2 cellular contexts compared by ENCODE assay signal in the genomic region with DNA sequence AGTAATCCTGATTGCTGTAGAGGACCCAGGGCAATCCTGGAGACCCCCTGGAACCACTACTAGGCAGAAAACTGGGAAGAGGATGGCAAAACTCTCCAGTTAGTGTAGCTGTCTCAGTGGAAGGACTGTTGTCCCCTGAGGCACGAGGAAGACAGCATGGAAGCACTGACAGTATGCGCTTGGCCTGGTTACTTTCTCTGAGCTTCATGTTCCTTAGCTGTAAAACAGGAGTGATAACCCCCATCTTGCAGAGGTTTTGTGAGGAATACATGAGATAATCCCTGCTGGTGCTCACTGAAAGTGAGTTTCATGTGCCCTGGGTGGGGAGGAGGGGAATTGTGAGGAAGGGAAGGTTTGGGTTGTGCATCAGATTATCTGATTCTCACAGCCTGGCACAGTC.
A peak's percentile ranks its signal among the peaks of the same experiment; 100 is the strongest.
TF ChIP-seq lines count a peak whose summit lies in the region.

No MANE protein-coding gene starts in this region.

TF ChIP-seq in IMR-90, 13 proteins besides CTCF, POLR2A, EP300 and RAD21:
- TF ChIP-seq BHLHE40 (IDR thresholded peaks at IDR 0.05; ENCODE audit: low read depth, low read length) (no peak), MAFK (IDR thresholded peaks at IDR 0.05; ENCODE audit: low read depth, low read length) (no peak), MAZ (IDR thresholded peaks at IDR 0.05; ENCODE audit: borderline replicate concordance, low read depth, low read length) (no peak), MXI1 (IDR thresholded peaks at IDR 0.05; ENCODE audit: borderline replicate concordance, low read depth, low read length) (no peak), RCOR1 (IDR thresholded peaks at IDR 0.05; ENCODE audit: insufficient replicate concordance, low read length) (no peak), RFX5 (IDR thresholded peaks at IDR 0.05; ENCODE audit: low read depth, low read length) (no peak), NFE2L2 (IDR thresholded peaks at IDR 0.05; ENCODE audit: low read depth, low read length) (no peak)
TF ChIP-seq in IMR-90: peak in this region for 0.

TF ChIP-seq in GM12878, 131 proteins besides CTCF, POLR2A, EP300 and RAD21:
- TF ChIP-seq, protein P1, sequence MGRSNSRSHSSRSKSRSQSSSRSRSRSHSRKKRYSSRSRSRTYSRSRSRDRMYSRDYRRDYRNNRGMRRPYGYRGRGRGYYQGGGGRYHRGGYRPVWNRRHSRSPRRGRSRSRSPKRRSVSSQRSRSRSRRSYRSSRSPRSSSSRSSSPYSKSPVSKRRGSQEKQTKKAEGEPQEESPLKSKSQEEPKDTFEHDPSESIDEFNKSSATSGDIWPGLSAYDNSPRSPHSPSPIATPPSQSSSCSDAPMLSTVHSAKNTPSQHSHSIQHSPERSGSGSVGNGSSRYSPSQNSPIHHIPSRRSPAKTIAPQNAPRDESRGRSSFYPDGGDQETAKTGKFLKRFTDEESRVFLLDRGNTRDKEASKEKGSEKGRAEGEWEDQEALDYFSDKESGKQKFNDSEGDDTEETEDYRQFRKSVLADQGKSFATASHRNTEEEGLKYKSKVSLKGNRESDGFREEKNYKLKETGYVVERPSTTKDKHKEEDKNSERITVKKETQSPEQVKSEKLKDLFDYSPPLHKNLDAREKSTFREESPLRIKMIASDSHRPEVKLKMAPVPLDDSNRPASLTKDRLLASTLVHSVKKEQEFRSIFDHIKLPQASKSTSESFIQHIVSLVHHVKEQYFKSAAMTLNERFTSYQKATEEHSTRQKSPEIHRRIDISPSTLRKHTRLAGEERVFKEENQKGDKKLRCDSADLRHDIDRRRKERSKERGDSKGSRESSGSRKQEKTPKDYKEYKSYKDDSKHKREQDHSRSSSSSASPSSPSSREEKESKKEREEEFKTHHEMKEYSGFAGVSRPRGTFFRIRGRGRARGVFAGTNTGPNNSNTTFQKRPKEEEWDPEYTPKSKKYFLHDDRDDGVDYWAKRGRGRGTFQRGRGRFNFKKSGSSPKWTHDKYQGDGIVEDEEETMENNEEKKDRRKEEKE (IDR thresholded peaks at IDR 0.05), result 0 out of 2 replicates have a peak, but pooled peaks have one; percentile 20
- TF ChIP-seq, protein P2, sequence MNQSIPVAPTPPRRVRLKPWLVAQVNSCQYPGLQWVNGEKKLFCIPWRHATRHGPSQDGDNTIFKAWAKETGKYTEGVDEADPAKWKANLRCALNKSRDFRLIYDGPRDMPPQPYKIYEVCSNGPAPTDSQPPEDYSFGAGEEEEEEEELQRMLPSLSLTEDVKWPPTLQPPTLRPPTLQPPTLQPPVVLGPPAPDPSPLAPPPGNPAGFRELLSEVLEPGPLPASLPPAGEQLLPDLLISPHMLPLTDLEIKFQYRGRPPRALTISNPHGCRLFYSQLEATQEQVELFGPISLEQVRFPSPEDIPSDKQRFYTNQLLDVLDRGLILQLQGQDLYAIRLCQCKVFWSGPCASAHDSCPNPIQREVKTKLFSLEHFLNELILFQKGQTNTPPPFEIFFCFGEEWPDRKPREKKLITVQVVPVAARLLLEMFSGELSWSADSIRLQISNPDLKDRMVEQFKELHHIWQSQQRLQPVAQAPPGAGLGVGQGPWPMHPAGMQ (IDR thresholded peaks at IDR 0.05; ENCODE audit: borderline replicate concordance), result no peak
